Comparison of ENCODE assay signal across 9 cellular contexts in the genomic region with DNA sequence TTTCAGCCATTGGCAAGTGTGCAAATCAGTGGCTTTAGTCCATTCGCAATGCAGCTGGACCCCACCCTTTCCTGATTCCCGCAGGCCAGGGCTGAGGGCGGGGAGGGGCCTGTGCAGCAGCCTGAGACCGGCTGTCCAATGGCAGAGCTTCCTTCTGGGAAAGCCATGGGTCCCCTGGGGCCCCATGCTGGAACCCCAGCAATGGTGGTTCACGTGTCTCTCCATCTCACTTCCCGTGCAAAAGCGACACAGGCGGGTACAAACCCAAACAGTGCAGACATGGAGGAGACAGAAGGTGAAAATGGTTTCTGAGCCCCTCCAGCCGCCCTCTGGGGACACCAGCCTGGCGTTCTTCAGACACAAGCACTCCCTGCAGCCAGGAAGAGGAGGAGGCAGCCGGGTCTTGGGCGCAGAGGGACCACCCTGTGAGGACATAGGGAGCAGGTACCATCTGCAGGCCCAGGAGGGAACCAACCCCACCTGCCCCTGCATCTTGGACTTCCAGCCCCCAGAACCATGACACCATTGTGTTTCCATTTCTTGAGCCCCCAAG. TPM values are rescaled to one million over a fixed set of nuclear protein-coding genes. Genes with fewer than 3 reads are reported as not detected.
A peak's percentile ranks its signal among the peaks of the same experiment; 100 is the strongest.
DNase-seq lines count a peak whose midpoint lies in the region; ATAC-seq, FAIRE-seq and TF ChIP-seq lines count a peak whose summit lies in the region.
"Not testable (repeated sequence)": the region's sequence is repeated elsewhere in the genome, so short reads cannot be mapped to it uniquely, and the experiment has no call there.
"Had no signal": no experiment of that assay in that cellular context is flagged by ENCODE, and none has a peak within 500 bp of the region (broad histone marks: within the 10 kb centered on the region; RNA-seq: fewer than 3 reads in every experiment).

No MANE protein-coding gene starts in this region.

- peak; percentile 97 for FAIRE-seq in GM12892 (lab: Jason Lieb, UNC)

- not testable (repeated sequence) for H3K9me3 Mint-ChIP-seq in activated CD4-positive, alpha-beta T cell treated with anti-CD3 and anti-CD28 coated beads, Interleukin-2, amount 10 ng/mL, durations not matched to agents 24 days and 14 days; activated T-helper 17 cell treated with anti-CD3 and anti-CD28 coated beads, Interleukin-2, amount 50 U/mL, for 72 hours

- H4K20me1 ChIP-seq in BLaER1; osteoblast (ENCODE audit: insufficient read depth, low read length): not testable (repeated sequence)

- H3K36me3 ChIP-seq in BLaER1; heart left ventricle; lung (ENCODE audit: control insufficient read depth in 2 of 2, insufficient read depth in 2 of 2, low read length in 2 of 2); osteoblast (ENCODE audit: insufficient read depth, low read length); thyroid gland: not testable (repeated sequence)

- not testable (repeated sequence) for H3K27me3 ChIP-seq in BLaER1; heart left ventricle; lung (ENCODE audit: control insufficient read depth, insufficient read depth); osteoblast (ENCODE audit: insufficient read depth, low read length); thyroid gland

- H3K4me1 ChIP-seq in BLaER1 (peaks cover 90% of the 10 kb centered on the region), heart left ventricle (peaks cover 12 to 58% (median 46%) of the 10 kb centered on the region in 12 donors), lung (ENCODE audit: control insufficient read depth in 2 of 2, insufficient read depth in 2 of 2, low read length in 2 of 2) (peaks cover 3 to 19% of the 10 kb centered on the region in 2 donors), osteoblast (ENCODE audit: insufficient read depth, low read length) (peaks cover 14% of the 10 kb centered on the region), thyroid gland (peaks cover 30 to 47% of the 10 kb centered on the region in 2 donors)

- H3K9me3 ChIP-seq in BLaER1; heart left ventricle; lung (ENCODE audit: control insufficient read depth in 2 of 2, insufficient read depth in 1 of 2, low read length in 1 of 2); osteoblast (ENCODE audit: low read depth, low read length); thyroid gland: not testable (repeated sequence)

- H3K4me1 Mint-ChIP-seq in activated CD4-positive, alpha-beta T cell treated with anti-CD3 and anti-CD28 coated beads, Interleukin-2, amount 10 ng/mL, durations not matched to agents 24 days and 14 days, result peaks cover 24% of the 10 kb centered on the region
- not testable (repeated sequence) for H3K4me1 Mint-ChIP-seq in activated T-helper 17 cell treated with anti-CD3 and anti-CD28 coated beads, Interleukin-2, amount 50 U/mL, for 72 hours

- H3K27me3 Mint-ChIP-seq in activated CD4-positive, alpha-beta T cell treated with anti-CD3 and anti-CD28 coated beads, Interleukin-2, amount 10 ng/mL, durations not matched to agents 24 days and 14 days; activated T-helper 17 cell treated with anti-CD3 and anti-CD28 coated beads, Interleukin-2, amount 50 U/mL, for 72 hours: not testable (repeated sequence)

- not testable (repeated sequence) for H3K79me2 ChIP-seq in osteoblast (ENCODE audit: insufficient read depth, low read length)

- not testable (repeated sequence) for TF ChIP-seq CTCF in heart left ventricle (IDR thresholded peaks at IDR 0.05); lung (IDR thresholded peaks at IDR 0.05; ENCODE audit: control extremely low read depth, extremely low read depth); osteoblast (IDR thresholded peaks at IDR 0.05; ENCODE audit: extremely low read depth, low read depth, low read length); thyroid gland (IDR thresholded peaks at IDR 0.05)

- TF ChIP-seq POLR2A in GM12892 (IDR thresholded peaks at IDR 0.05; ENCODE audit: low read depth, low read length); heart left ventricle (IDR thresholded peaks at IDR 0.05); thyroid gland (IDR thresholded peaks at IDR 0.05): not testable (repeated sequence)

- intact Hi-C loops in activated CD4-positive, alpha-beta T cell treated with anti-CD3 and anti-CD28 coated beads, Interleukin-2, amount 10 ng/mL, durations not matched to agents 24 days and 14 days (cut with micrococcal nuclease); heart left ventricle (cut with DNase I); thyroid gland (cut with DNase I): not testable (repeated sequence)

- not testable (repeated sequence) for H3K4me3 Mint-ChIP-seq in activated CD4-positive, alpha-beta T cell treated with anti-CD3 and anti-CD28 coated beads, Interleukin-2, amount 10 ng/mL, durations not matched to agents 24 days and 14 days
- H3K4me3 Mint-ChIP-seq in activated T-helper 17 cell treated with anti-CD3 and anti-CD28 coated beads, Interleukin-2, amount 50 U/mL, for 72 hours, result peak overlapping the region; percentile 84

- not testable (repeated sequence) for ATAC-seq in activated T-helper 17 cell treated with anti-CD3 and anti-CD28 coated beads, Interleukin-2, amount 50 U/mL, for 72 hours (replicated peaks); lung (ENCODE audit: insufficient read depth, low FRiP score)
- ATAC-seq in heart left ventricle, result peak in 3 of 4 donors; percentile 10 to 52 (median 23)

- H3K4me3 ChIP-seq in BLaER1, result 0 out of 2 replicates have a peak overlapping the region, but pooled peaks have one; percentile 14
- peak overlapping the region in 11 of 12 donors; percentile 29 to 66 (median 53) for H3K4me3 ChIP-seq in heart left ventricle
- H3K4me3 ChIP-seq in lung, result peak overlapping the region; percentile 31
- H3K4me3 ChIP-seq in osteoblast (ENCODE audit: insufficient read depth, low read length); thyroid gland (replicated peaks in 1 of 3): not testable (repeated sequence)

- H3K27ac Mint-ChIP-seq in activated CD4-positive, alpha-beta T cell treated with anti-CD3 and anti-CD28 coated beads, Interleukin-2, amount 10 ng/mL, durations not matched to agents 24 days and 14 days, result peak overlapping the region; percentile 71
- H3K27ac Mint-ChIP-seq in activated T-helper 17 cell treated with anti-CD3 and anti-CD28 coated beads, Interleukin-2, amount 50 U/mL, for 72 hours, result peak overlapping the region; percentile 65

- H2AFZ ChIP-seq in osteoblast (ENCODE audit: low read length), result not testable (repeated sequence)

- not testable (repeated sequence) for H3K36me3 Mint-ChIP-seq in activated CD4-positive, alpha-beta T cell treated with anti-CD3 and anti-CD28 coated beads, Interleukin-2, amount 10 ng/mL, durations not matched to agents 24 days and 14 days (ENCODE audit: low read depth)
- H3K36me3 Mint-ChIP-seq in activated T-helper 17 cell treated with anti-CD3 and anti-CD28 coated beads, Interleukin-2, amount 50 U/mL, for 72 hours (ENCODE audit: low read depth), result peaks cover 24% of the 10 kb centered on the region

- H3K9ac ChIP-seq in BLaER1, result not testable (repeated sequence)

- not testable (repeated sequence) for DNase-seq in GM12892 (ENCODE audit: insufficient read length); activated CD4-positive, alpha-beta T cell treated with anti-CD3 and anti-CD28 coated beads, Interleukin-2, amount 10 ng/mL, durations not matched to agents 24 days and 14 days; heart left ventricle; lung (ENCODE audit: low spot score); thyroid gland
- peak; percentile 29 for DNase-seq in osteoblast (ENCODE audit: insufficient read length, low spot score, missing footprints)

- H3K27ac ChIP-seq in BLaER1 (peak overlapping the region; percentile 46; the same call in 1 of the 2 replicates), heart left ventricle (peak overlapping the region; percentile 49 to 99 (median 80)), lung (ENCODE audit: low read depth in 1 of 2, low read length in 1 of 2) (peak overlapping the region; percentile 26 to 70), thyroid gland (peak overlapping the region in 2 of 3 donors; percentile 17 to 99)
- not testable (repeated sequence) for H3K27ac ChIP-seq in osteoblast (ENCODE audit: low read depth, low read length)

- H3K4me2 ChIP-seq in BLaER1, result peak overlapping the region; percentile 88
- H3K4me2 ChIP-seq in osteoblast (ENCODE audit: insufficient read depth, low read length), result not testable (repeated sequence)

- WGBS in heart left ventricle, 4 donors, result 42 to 63% (median 51%) methylated on average over 7 to 12 of the region's 12 CpGs
- WGBS in lung, 2 donors, result 57 to 67% methylated on average over 9 to 12 of the region's 12 CpGs
- 68 to 80% methylated on average over 9 to 10 of the region's 12 CpGs for WGBS in thyroid gland, 2 donors

RNA-seq across cellular contexts. Expression of a gene that starts 5.8 kb away (rescaled TPM):
- polyA plus RNA-seq in GM12892 (2012; ENCODE audit: missing spikeins), result 117 TPM
- 207 and 209 TPM in 2 replicates for total RNA-seq in activated CD4-positive, alpha-beta T cell treated with anti-CD3 and anti-CD28 coated beads, Interleukin-2, amount 10 ng/mL, durations not matched to agents 24 days and 14 days
- total RNA-seq in activated T-helper 17 cell treated with anti-CD3 and anti-CD28 coated beads, Interleukin-2, amount 50 U/mL, for 72 hours, result 100 to 1,000 TPM in 1 of 2 donors, 10 to 100 TPM in 1; 93.2 to 299 TPM
- 10 to 100 TPM in 8 of 9 donors, 1 to 10 TPM in 1; 7.8 to 70.8 (median 14.3) TPM for total RNA-seq in heart left ventricle
- polyA plus RNA-seq in heart left ventricle, result 10 to 100 TPM; 13.6 to 22.5 TPM
- 100 to 1,000 TPM in 1 of 2 donors, 10 to 100 TPM in 1; 67.4 to 127 TPM for total RNA-seq in lung
- 100 to 1,000 TPM; 191 to 200 TPM for polyA plus RNA-seq in lung
- total RNA-seq in osteoblast, result 29.2 and 36.6 TPM in 2 replicates
- total RNA-seq in thyroid gland, result 10 to 100 TPM; 36.3 to 47.5 (median 46.7) TPM
- total RNA-seq: GM23338 had no signal
- polyA plus RNA-seq: GM23338 had no signal

RNA-seq across cellular contexts. Expression of a gene that starts 20.3 kb away (rescaled TPM):
- not detected for polyA plus RNA-seq in GM12892 (2012; ENCODE audit: missing spikeins)
- total RNA-seq in activated CD4-positive, alpha-beta T cell treated with anti-CD3 and anti-CD28 coated beads, Interleukin-2, amount 10 ng/mL, durations not matched to agents 24 days and 14 days, result not detected in 2 replicates
- total RNA-seq in activated T-helper 17 cell treated with anti-CD3 and anti-CD28 coated beads, Interleukin-2, amount 50 U/mL, for 72 hours, result not detected
- 1 to 10 TPM in 7 of 9 donors, under 1 TPM in 2; 0.45 to 2.0 (median 1.3) TPM for total RNA-seq in heart left ventricle
- under 1 TPM; 0.42 to 0.83 TPM for polyA plus RNA-seq in heart left ventricle
- under 1 TPM; 0.46 to 1.00 TPM for total RNA-seq in lung
- polyA plus RNA-seq in lung, result under 1 TPM; 0.16 to 0.26 TPM
- not detected in 2 replicates for total RNA-seq in osteoblast
- not detected for total RNA-seq in thyroid gland

RNA-seq across cellular contexts. Expression of a gene that starts 24.0 kb away (rescaled TPM):
- polyA plus RNA-seq in GM12892 (2012; ENCODE audit: missing spikeins), result 12.0 TPM
- 55.2 and 56.7 TPM in 2 replicates for total RNA-seq in activated CD4-positive, alpha-beta T cell treated with anti-CD3 and anti-CD28 coated beads, Interleukin-2, amount 10 ng/mL, durations not matched to agents 24 days and 14 days
- total RNA-seq in activated T-helper 17 cell treated with anti-CD3 and anti-CD28 coated beads, Interleukin-2, amount 50 U/mL, for 72 hours, result 10 to 100 TPM; 41.7 to 54.9 TPM
- 10 to 100 TPM; 27.2 to 43.0 (median 36.6) TPM for total RNA-seq in heart left ventricle
- polyA plus RNA-seq in heart left ventricle, result 10 to 100 TPM; 31.4 to 33.1 TPM
- 10 to 100 TPM; 24.5 to 36.3 TPM for total RNA-seq in lung
- polyA plus RNA-seq in lung, result 10 to 100 TPM; 17.6 to 18.9 TPM
- 15.2 and 18.6 TPM in 2 replicates for total RNA-seq in osteoblast
- total RNA-seq in thyroid gland, result 10 to 100 TPM; 29.3 to 39.9 (median 38.0) TPM

RNA-seq across cellular contexts. Expression of a gene that starts 36.2 kb away (rescaled TPM):
- 5.8 TPM for polyA plus RNA-seq in GM12892 (2012; ENCODE audit: missing spikeins)
- 42.3 and 43.5 TPM in 2 replicates for total RNA-seq in activated CD4-positive, alpha-beta T cell treated with anti-CD3 and anti-CD28 coated beads, Interleukin-2, amount 10 ng/mL, durations not matched to agents 24 days and 14 days
- total RNA-seq in activated T-helper 17 cell treated with anti-CD3 and anti-CD28 coated beads, Interleukin-2, amount 50 U/mL, for 72 hours, result 10 to 100 TPM; 27.4 to 36.3 TPM
- total RNA-seq in heart left ventricle (10 to 100 TPM in 2 of 9 donors, 1 to 10 TPM in 7; 5.1 to 13.9 (median 7.2) TPM), lung (10 to 100 TPM; 17.8 to 39.8 TPM), osteoblast (8.0 and 9.4 TPM in 2 replicates), thyroid gland (10 to 100 TPM; 14.6 to 24.7 (median 18.0) TPM)
- polyA plus RNA-seq in heart left ventricle (1 to 10 TPM; 8.6 to 9.2 TPM), lung (10 to 100 TPM; 24.9 to 29.0 TPM)
